ENCODE assay signal across 8 cellular contexts in the genomic region with DNA sequence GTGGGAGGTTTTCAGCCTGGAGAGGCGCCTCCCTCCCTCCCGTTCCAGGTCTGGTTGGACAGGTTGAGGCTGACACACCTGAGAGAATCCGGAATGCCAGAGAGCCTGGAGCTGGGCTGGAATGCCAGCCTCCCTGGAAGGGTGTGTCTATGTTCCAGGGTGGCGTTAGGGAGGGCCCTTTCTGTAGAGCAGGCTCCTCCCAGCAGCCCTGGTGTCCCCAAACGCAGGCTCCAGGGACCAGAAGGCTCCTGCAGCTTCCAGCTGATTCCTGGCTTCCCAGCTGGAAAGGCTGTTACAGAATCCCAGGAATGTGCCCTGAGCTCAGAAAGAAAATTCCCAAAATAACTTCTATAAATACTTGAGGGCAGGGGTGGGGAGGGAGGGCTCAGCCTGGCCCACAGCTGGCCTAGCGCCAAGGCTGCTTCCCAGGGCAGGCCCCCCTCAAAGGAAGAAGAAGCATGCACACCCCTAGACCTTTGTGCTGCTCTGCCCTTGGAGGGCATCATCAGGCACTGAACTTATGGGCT.
DNase-seq lines count a peak whose midpoint lies in the region; ATAC-seq and TF ChIP-seq lines count a peak whose summit lies in the region.

No MANE protein-coding gene starts in this region.

- no peak for TF ChIP-seq EP300 in sigmoid colon (IDR thresholded peaks at IDR 0.05)

- H3K36me3 Mint-ChIP-seq in WTC11: no peaks in the 10 kb centered on the region

- no peak for TF ChIP-seq CTCF in WTC11 (IDR thresholded peaks at IDR 0.05)
- no peak for TF ChIP-seq CTCF in sigmoid colon (IDR thresholded peaks at IDR 0.05)

- DNase-seq in GM03348 (ENCODE audit: low spot score): peak; percentile 78
- peak; percentile 79 for DNase-seq in WTC11 (ENCODE audit: low spot score)
- DNase-seq in left cardiac atrium: peak; percentile 69
- no peak for DNase-seq in sigmoid colon
- DNase-seq in activated naive CD4-positive, alpha-beta T cell treated with Interleukin-2 at 50 U/mL for 16 hours: no peak
- no peak for DNase-seq in cerebellum (ENCODE audit: low spot score)
- no peak for DNase-seq in DMS153 treated with DMSO at 0.1 percent for 48 hours (lab: John Stamatoyannopoulos, UW; ENCODE audit: unreplicated experiment)
- no peak for DNase-seq in NCI-H1048 (lab: John Stamatoyannopoulos, UW)

- H3K9me3 Mint-ChIP-seq in WTC11: no peaks in the 10 kb centered on the region

- peaks cover 0 to 7% (median 0%) of the 10 kb centered on the region in 4 donors for H3K36me3 ChIP-seq in sigmoid colon

- H3K27me3 ChIP-seq in sigmoid colon: no peaks in the 10 kb centered on the region

- no peaks in the 10 kb centered on the region for H3K27me3 Mint-ChIP-seq in WTC11 (ENCODE audit: low read depth)

- WGBS in sigmoid colon, 2 donors: 17 to 63% methylated on average over 6 of the region's 6 CpGs

- CTCF ChIA-PET in WTC11 (lab: Charles Lee): interaction anchor here (0.6 to 1.9 kb wide), 8 partner anchors 10 to 253 kb away, joined by 3 to 9 read pairs (median 6); no protein-coding TSS in a partner anchor

- POLR2A ChIA-PET in WTC11 (lab: Charles Lee): no interaction called here

- H3K4me1 ChIP-seq in sigmoid colon: peaks cover 0 to 88% (median 85%) of the 10 kb centered on the region in 4 donors

- no peak overlapping the region; the same call in 1 of the 2 replicates for H3K27ac Mint-ChIP-seq in WTC11

- H3K4me3 ChIP-seq in sigmoid colon: no peak overlapping the region

- no peak overlapping the region for H3K4me3 Mint-ChIP-seq in WTC11

- H3K9me3 ChIP-seq in sigmoid colon: no peaks in the 10 kb centered on the region

- H3K4me1 Mint-ChIP-seq in WTC11: peaks cover 46% of the 10 kb centered on the region

- ATAC-seq in WTC11 (peak; percentile 90), left cardiac atrium (peak; percentile 10 to 42)

- H3K27ac ChIP-seq in sigmoid colon: peak overlapping the region; percentile 89 to 96 (median 92)

- no peak for TF ChIP-seq POLR2A in sigmoid colon (IDR thresholded peaks at IDR 0.05)

- intact Hi-C loops in left cardiac atrium (cut with DNase I) (no loop called here), sigmoid colon (cut with DNase I) (no loop called here)

TF ChIP-seq in WTC11, 78 proteins besides CTCF, POLR2A, EP300 and RAD21:
- TF ChIP-seq SMAD4 (CRISPR knock-in tag; IDR thresholded peaks at IDR 0.05) (no peak), ZNF396 (CRISPR knock-in tag; IDR thresholded peaks at IDR 0.05; ENCODE audit: borderline replicate concordance) (no peak), ZNF317 (CRISPR knock-in tag; IDR thresholded peaks at IDR 0.05; ENCODE audit: borderline replicate concordance, low read depth) (no peak), NFATC4 (CRISPR knock-in tag; IDR thresholded peaks at IDR 0.05) (no peak), ZNF423 (CRISPR knock-in tag; IDR thresholded peaks at IDR 0.05) (peak; percentile 9; the same call in 1 of the 2 replicates), FOXK1 (CRISPR knock-in tag; IDR thresholded peaks at IDR 0.05) (0 out of 2 replicates have a peak, but pooled peaks have one; percentile 17), TEAD4 (CRISPR knock-in tag; IDR thresholded peaks at IDR 0.05) (peak; percentile 63; the same call in 1 of the 2 replicates), JAZF1 (CRISPR knock-in tag; IDR thresholded peaks at IDR 0.05) (no peak)
- TF ChIP-seq, protein P1, sequence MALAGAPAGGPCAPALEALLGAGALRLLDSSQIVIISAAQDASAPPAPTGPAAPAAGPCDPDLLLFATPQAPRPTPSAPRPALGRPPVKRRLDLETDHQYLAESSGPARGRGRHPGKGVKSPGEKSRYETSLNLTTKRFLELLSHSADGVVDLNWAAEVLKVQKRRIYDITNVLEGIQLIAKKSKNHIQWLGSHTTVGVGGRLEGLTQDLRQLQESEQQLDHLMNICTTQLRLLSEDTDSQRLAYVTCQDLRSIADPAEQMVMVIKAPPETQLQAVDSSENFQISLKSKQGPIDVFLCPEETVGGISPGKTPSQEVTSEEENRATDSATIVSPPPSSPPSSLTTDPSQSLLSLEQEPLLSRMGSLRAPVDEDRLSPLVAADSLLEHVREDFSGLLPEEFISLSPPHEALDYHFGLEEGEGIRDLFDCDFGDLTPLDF (CRISPR knock-in tag; IDR thresholded peaks at IDR 0.05): no peak
- TF ChIP-seq, protein P2, sequence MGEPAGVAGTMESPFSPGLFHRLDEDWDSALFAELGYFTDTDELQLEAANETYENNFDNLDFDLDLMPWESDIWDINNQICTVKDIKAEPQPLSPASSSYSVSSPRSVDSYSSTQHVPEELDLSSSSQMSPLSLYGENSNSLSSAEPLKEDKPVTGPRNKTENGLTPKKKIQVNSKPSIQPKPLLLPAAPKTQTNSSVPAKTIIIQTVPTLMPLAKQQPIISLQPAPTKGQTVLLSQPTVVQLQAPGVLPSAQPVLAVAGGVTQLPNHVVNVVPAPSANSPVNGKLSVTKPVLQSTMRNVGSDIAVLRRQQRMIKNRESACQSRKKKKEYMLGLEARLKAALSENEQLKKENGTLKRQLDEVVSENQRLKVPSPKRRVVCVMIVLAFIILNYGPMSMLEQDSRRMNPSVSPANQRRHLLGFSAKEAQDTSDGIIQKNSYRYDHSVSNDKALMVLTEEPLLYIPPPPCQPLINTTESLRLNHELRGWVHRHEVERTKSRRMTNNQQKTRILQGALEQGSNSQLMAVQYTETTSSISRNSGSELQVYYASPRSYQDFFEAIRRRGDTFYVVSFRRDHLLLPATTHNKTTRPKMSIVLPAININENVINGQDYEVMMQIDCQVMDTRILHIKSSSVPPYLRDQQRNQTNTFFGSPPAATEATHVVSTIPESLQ (CRISPR knock-in tag; IDR thresholded peaks at IDR 0.05): no peak

Comparison
In these comparisons a context has a peak if more than half of its experiments do, and no peak if none do; other contexts are left out.
1. DNase-seq: peak in GM03348 (single experiment), WTC11 (single experiment) and left cardiac atrium (single experiment); none in sigmoid colon (single experiment), activated naive CD4-positive, alpha-beta T cell treated with Interleukin-2 at 50 U/mL for 16 hours (single experiment), cerebellum (single experiment), DMS153 treated with DMSO at 0.1 percent for 48 hours (single experiment) and NCI-H1048 (single experiment).